22 cellular contexts compared by ENCODE assay signal in the genomic region with DNA sequence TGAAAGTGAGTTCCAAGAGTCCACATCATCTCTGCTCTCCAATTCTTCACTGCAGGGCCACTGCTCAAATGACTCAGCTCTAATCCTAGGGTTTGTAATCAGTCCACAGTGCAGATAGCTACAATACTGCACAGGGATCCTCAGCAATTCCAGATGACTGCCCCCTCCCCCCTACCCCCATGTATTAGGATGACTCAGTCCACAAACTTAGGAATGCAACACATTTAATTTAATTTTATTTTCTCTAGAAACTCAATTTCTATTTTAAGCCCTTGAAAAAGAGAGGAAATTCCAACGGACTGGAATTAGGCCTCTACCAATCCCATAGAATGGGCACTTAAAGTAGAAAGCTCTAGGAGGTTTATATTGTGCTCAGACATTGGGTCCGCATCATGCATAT.
DNase-seq lines count a peak whose midpoint lies in the region; ATAC-seq and TF ChIP-seq lines count a peak whose summit lies in the region.
"Had no signal": no experiment of that assay in that cellular context is flagged by ENCODE, and none has a peak within 500 bp of the region (broad histone marks: within the 10 kb centered on the region; RNA-seq: fewer than 3 reads in every experiment).

No MANE protein-coding gene starts in this region.

- H3K27ac ChIP-seq in brain microvascular endothelial cell = no peak overlapping the region
- H3K27ac ChIP-seq: BLaER1 treated with 17β-estradiol and CSF1 and Interleukin-3, amounts not matched to agents 10 nM and 100 nM; cardiac muscle cell had no signal

- H3K36me3 ChIP-seq in brain microvascular endothelial cell (replicated peaks) = no peaks in the 10 kb centered on the region
- H3K36me3 ChIP-seq: BLaER1 treated with 17β-estradiol and CSF1 and Interleukin-3, amounts not matched to agents 10 nM and 100 nM; cardiac muscle cell had no signal

- ATAC-seq in HG02870 (IDR thresholded peaks at IDR 0.05; ENCODE audit: unreplicated experiment) (no peak), GM21381 (IDR thresholded peaks at IDR 0.05; ENCODE audit: unreplicated experiment) (no peak)
- ATAC-seq: activated CD8-positive, alpha-beta T cell treated with anti-CD3 and anti-CD28 coated beads, Interleukin-2, amount 10 ng/mL, durations not matched to agents 7 days and 5 days; activated T-cell treated with anti-CD3 and anti-CD28 coated beads, Interleukin-2, amount 50 U/mL, for 72 hours; naive thymus-derived CD8-positive, alpha-beta T cell had no signal

- TF ChIP-seq CTCF in brain microvascular endothelial cell (IDR thresholded peaks at IDR 0.05; ENCODE audit: low read depth, low read length, missing control alignments) = no peak

- no peak overlapping the region for H3K4me3 ChIP-seq in brain microvascular endothelial cell (ENCODE audit: low read depth, low read length)
- H3K4me3 ChIP-seq: BLaER1 treated with 17β-estradiol and CSF1 and Interleukin-3, amounts not matched to agents 10 nM and 100 nM; cardiac muscle cell had no signal

- no peaks in the 10 kb centered on the region for H3K27me3 ChIP-seq in brain microvascular endothelial cell (replicated peaks)
- H3K27me3 ChIP-seq: BLaER1 treated with 17β-estradiol and CSF1 and Interleukin-3, amounts not matched to agents 10 nM and 100 nM; cardiac muscle cell had no signal

- DNase-seq in Daoy (ENCODE audit: low read depth) = peak; percentile 18
- DNase-seq in NCI-H226 = peak; percentile 31
- DNase-seq in brain microvascular endothelial cell = peak; percentile 77
- DNase-seq in non-pigmented ciliary epithelial cell (ENCODE audit: low read depth) = peak; percentile 55
- DNase-seq in activated T-cell treated with anti-CD3 and anti-CD28 coated beads for 4 hours = no peak
- DNase-seq in dedifferentiated amniotic fluid mesenchymal stem cell (ENCODE audit: extremely low spot score) = no peak
- DNase-seq: activated B cell treated with CpG ODN at 0.5 μM for 24 hours; activated CD8-positive, alpha-beta T cell treated with anti-CD3 and anti-CD28 coated beads, Interleukin-2, amount 10 ng/mL, durations not matched to agents 7 days and 5 days; activated T-cell treated with anti-CD3 and anti-CD28 coated beads, Interleukin-2, amount 50 U/mL, for 72 hours; KG1; mesendoderm; naive thymus-derived CD8-positive, alpha-beta T cell; NCI-H2029 treated with DMSO at 0.1 percent for 48 hours; SHP77 treated with DMSO at 0.1 percent for 48 hours; small intestine; stimulated activated CD4-positive, alpha-beta T cell treated with anti-CD3 and anti-CD28 coated beads, Interleukin-4, amount 100 ng/mL, for 4 hours; substantia nigra; T-helper 2 cell had no signal

- in situ Hi-C loops in brain microvascular endothelial cell (cut with HindIII; ENCODE audit: low pct_ligation_motif_present, low sequenced_read_pairs) = no loop called here

Comparison
In these comparisons a context has a peak if more than half of its experiments do, and no peak if none do; other contexts are left out.
1. DNase-seq: peak in Daoy (single experiment), NCI-H226 (single experiment), brain microvascular endothelial cell (single experiment) and non-pigmented ciliary epithelial cell (single experiment); none in activated T-cell treated with anti-CD3 and anti-CD28 coated beads for 4 hours (single experiment) and dedifferentiated amniotic fluid mesenchymal stem cell (single experiment).